ENCODE assay signal across 8 cellular contexts in genomic region chr13:74575729-74576125, GRCh38.
DNase-seq lines count a peak whose midpoint lies in the region; TF ChIP-seq lines count a peak whose summit lies in the region.

No MANE protein-coding gene starts in this region.

- H3K27ac ChIP-seq in ACC112 (ENCODE audit: low read depth, low read length) (no peak overlapping the region), urinary bladder (ENCODE audit: low read depth) (no peak overlapping the region)

- H3K27ac Mint-ChIP-seq in T-helper 2 cell treated with Interferon-gamma antibody and Interleukin-4, amounts not matched to agents 5 μg/mL and 100 μg/mL, for 36 hours, result no peak overlapping the region
- H3K27ac Mint-ChIP-seq in progenitor cell of endocrine pancreas, result no peak overlapping the region

- TF ChIP-seq CTCF in astrocyte of the cerebellum (IDR thresholded peaks at IDR 0.05; ENCODE audit: low read depth, low read length, missing control alignments) (no peak), progenitor cell of endocrine pancreas (IDR thresholded peaks at IDR 0.05; ENCODE audit: unreplicated experiment) (no peak)

- H3K79me2 ChIP-seq in ACC112 (ENCODE audit: control insufficient read depth, insufficient read depth, low read length, unreplicated experiment), result no peaks in the 10 kb centered on the region

- H3K4me1 Mint-ChIP-seq in T-helper 2 cell treated with Interferon-gamma antibody and Interleukin-4, amounts not matched to agents 5 μg/mL and 100 μg/mL, for 36 hours (ENCODE audit: low read depth), result peaks cover 5% of the 10 kb centered on the region
- H3K4me1 Mint-ChIP-seq in progenitor cell of endocrine pancreas (ENCODE audit: low read depth), result peaks cover 14% of the 10 kb centered on the region

- H3K4me1 ChIP-seq in ACC112 (ENCODE audit: control insufficient read depth, insufficient read depth, low read length, unreplicated experiment) (peaks cover 6% of the 10 kb centered on the region), urinary bladder (ENCODE audit: insufficient read depth) (no peaks in the 10 kb centered on the region)

- H3K4me3 ChIP-seq in ACC112 (ENCODE audit: low read depth, low read length) (peak overlapping the region; percentile 76), H7 (ENCODE audit: insufficient read depth, low read depth, low read length) (peak overlapping the region; percentile 45), astrocyte of the cerebellum (ENCODE audit: low read depth, low read length) (peak overlapping the region; percentile 43), urinary bladder (ENCODE audit: low read depth, low read length) (peak overlapping the region; percentile 24)

- peak overlapping the region; percentile 70 for H3K4me3 Mint-ChIP-seq in T-helper 2 cell treated with Interferon-gamma antibody and Interleukin-4, amounts not matched to agents 5 μg/mL and 100 μg/mL, for 36 hours
- H3K4me3 Mint-ChIP-seq in progenitor cell of endocrine pancreas (ENCODE audit: low read depth), result peak overlapping the region; percentile 69

- no peaks in the 10 kb centered on the region for H3K9me3 Mint-ChIP-seq in T-helper 2 cell treated with Interferon-gamma antibody and Interleukin-4, amounts not matched to agents 5 μg/mL and 100 μg/mL, for 36 hours
- H3K9me3 Mint-ChIP-seq in progenitor cell of endocrine pancreas (ENCODE audit: low read depth), result no peaks in the 10 kb centered on the region

- peak overlapping the region; percentile 74 for H2AFZ ChIP-seq in ACC112 (ENCODE audit: low read length, unreplicated experiment)

- H3K27me3 Mint-ChIP-seq in T-helper 2 cell treated with Interferon-gamma antibody and Interleukin-4, amounts not matched to agents 5 μg/mL and 100 μg/mL, for 36 hours (ENCODE audit: low read depth), result peaks cover 48% of the 10 kb centered on the region
- H3K27me3 Mint-ChIP-seq in progenitor cell of endocrine pancreas, result peaks cover 31% of the 10 kb centered on the region

- H3K27me3 ChIP-seq in ACC112 (ENCODE audit: insufficient read depth, low read length), result no peaks in the 10 kb centered on the region
- H3K27me3 ChIP-seq in H7 (ENCODE audit: control insufficient read depth, insufficient read depth, low read length), result peaks cover 3% of the 10 kb centered on the region; the same call in 1 of the 2 replicates

- under 1% methylated on average over 29 of the region's 29 CpGs for WGBS in urinary bladder

- DNase-seq in H7 (peak; percentile 78), astrocyte of the cerebellum (ENCODE audit: low read depth) (no peak), hepatic stellate cell (ENCODE audit: low spot score) (peak; percentile 47), progenitor cell of endocrine pancreas (ENCODE audit: low spot score, unreplicated experiment) (peak; percentile 38), RPMI8226 (no peak)
- DNase-seq in T-helper 2 cell treated with Interferon-gamma antibody and Interleukin-4, amounts not matched to agents 5 μg/mL and 100 μg/mL, for 36 hours (ENCODE audit: low spot score), result peak; percentile 17

- H3K36me3 ChIP-seq in ACC112 (ENCODE audit: insufficient read depth, low read length), result no peaks in the 10 kb centered on the region
- no peaks in the 10 kb centered on the region for H3K36me3 ChIP-seq in H7 (replicated peaks; ENCODE audit: control insufficient read depth, insufficient read depth, low read length)
- no peaks in the 10 kb centered on the region for H3K36me3 ChIP-seq in urinary bladder (ENCODE audit: insufficient read depth)

- in situ Hi-C loops in astrocyte of the cerebellum (cut with HindIII; ENCODE audit: low sequenced_read_pairs), result no loop called here

- no peaks in the 10 kb centered on the region for H3K36me3 Mint-ChIP-seq in T-helper 2 cell treated with Interferon-gamma antibody and Interleukin-4, amounts not matched to agents 5 μg/mL and 100 μg/mL, for 36 hours (ENCODE audit: low read depth)
- no peaks in the 10 kb centered on the region for H3K36me3 Mint-ChIP-seq in progenitor cell of endocrine pancreas (ENCODE audit: insufficient read depth)

Comparison
In these comparisons a context has a peak if more than half of its experiments do, and no peak if none do; other contexts are left out.
1. H3K4me3 ChIP-seq: peak in every context shown above with its lines; median percentile 76 in ACC112; 45 in H7; 43 in astrocyte of the cerebellum; 24 in urinary bladder.
2. DNase-seq: peak in H7 (single experiment), T-helper 2 cell treated with Interferon-gamma antibody and Interleukin-4, amounts not matched to agents 5 μg/mL and 100 μg/mL, for 36 hours (single experiment), hepatic stellate cell (single experiment) and progenitor cell of endocrine pancreas (single experiment); none in astrocyte of the cerebellum (single experiment) and RPMI8226 (single experiment).